In genomic region chr1:150089846-150090520, GRCh38 we compare ENCODE assay signal across 24 cellular contexts. TPM values are rescaled to one million over a fixed set of nuclear protein-coding genes. Genes with fewer than 3 reads are reported as not detected.
DNase-seq lines count a peak whose midpoint lies in the region; ATAC-seq and TF ChIP-seq lines count a peak whose summit lies in the region.
"Had no signal": no experiment of that assay in that cellular context is flagged by ENCODE, and none has a peak within 500 bp of the region (broad histone marks: within the 10 kb centered on the region; RNA-seq: fewer than 3 reads in every experiment).

No MANE protein-coding gene starts in this region.

- no peak for TF ChIP-seq CTCF in GM10248 (IDR thresholded peaks at IDR 0.05; ENCODE audit: control extremely low read depth, extremely low read depth, low read depth, missing control alignments)

- POLR2A ChIA-PET in GM10248 (lab: Yijun Ruan, JAX) = no interaction called here

- H3K27ac ChIP-seq in aorta (ENCODE audit: low read depth in 1 of 2, low read length in 2 of 2) = no peak overlapping the region
- H3K27ac ChIP-seq: colonic mucosa, hepatocyte, HL-60, prostate gland, testis had no signal

- DNase-seq in GM10248 (ENCODE audit: extremely low spot score) = peak; percentile 26
- DNase-seq in KBM-7 = peak; percentile 40
- peak; percentile 5 for DNase-seq in RPMI8226
- DNase-seq in naive B cell = peak; percentile 66
- no peak for DNase-seq in midbrain (lab: John Stamatoyannopoulos, UW)
- DNase-seq in aorta = no peak
- DNase-seq: activated CD4-positive, alpha-beta T cell treated with anti-CD3 and anti-CD28 coated beads, Interleukin-2, amount 10 ng/mL, durations not matched to agents 24 days and 14 days; activated naive CD4-positive, alpha-beta T cell; BE2C; colonic mucosa; DMS 273 treated with DMSO at 0.1 percent for 48 hours; mesendoderm; NCI-H2171; NCI-H69; Peyer's patch; stimulated activated CD4-positive, alpha-beta T cell treated with anti-CD3 and anti-CD28 coated beads, Interleukin-4, amount 100 ng/mL, for 24 hours; SW 1271; testis had no signal

- no peak overlapping the region for H3K4me3 ChIP-seq in aorta (ENCODE audit: low read length in 2 of 2)
- H3K4me3 ChIP-seq: colonic mucosa, hepatocyte, Peyer's patch, prostate gland, skin epidermis, testis had no signal

- peak overlapping the region; percentile 3 to 85 (median 34) for H3K4me3 Mint-ChIP-seq in naive B cell
- H3K4me3 Mint-ChIP-seq: activated CD4-positive, alpha-beta T cell treated with anti-CD3 and anti-CD28 coated beads, Interleukin-2, amount 10 ng/mL, durations not matched to agents 24 days and 14 days had no signal

- H3K27ac Mint-ChIP-seq in naive B cell = peak overlapping the region; percentile 3 to 94 (median 70)
- H3K27ac Mint-ChIP-seq: activated CD4-positive, alpha-beta T cell treated with anti-CD3 and anti-CD28 coated beads, Interleukin-2, amount 10 ng/mL, durations not matched to agents 24 days and 14 days had no signal

- no peaks in the 10 kb centered on the region for H3K9me3 ChIP-seq in aorta (ENCODE audit: control insufficient read depth, low read length)
- H3K9me3 ChIP-seq: BE2C, colonic mucosa, Peyer's patch, prostate gland, testis had no signal

- in situ Hi-C loops in KBM-7 (cut with MboI; ENCODE audit: low pct_unique_long_range_greater_than_20kb, low sequenced_read_pairs) = no loop called here

- peaks cover 15 to 31% (median 31%) of the 10 kb centered on the region in 3 donors for H3K4me1 Mint-ChIP-seq in naive B cell

- peaks cover 2 to 3% of the 10 kb centered on the region in 2 donors for H3K36me3 ChIP-seq in aorta (ENCODE audit: control insufficient read depth in 1 of 2, insufficient read depth in 2 of 2, low read length in 1 of 2)
- H3K36me3 ChIP-seq: colonic mucosa, prostate gland had no signal

- WGBS in aorta, 2 donors = 96 to 98% methylated on average over 3 of the region's 3 CpGs

- H3K4me1 ChIP-seq in aorta (ENCODE audit: control insufficient read depth in 1 of 2, insufficient read depth in 2 of 2, low read length in 2 of 2) = peaks cover 0 to 1% of the 10 kb centered on the region in 2 donors
- H3K4me1 ChIP-seq: BE2C, colonic mucosa, Peyer's patch, prostate gland, testis had no signal

- ATAC-seq in naive B cell (ENCODE audit: low read depth in 2 of 2) = peak; percentile 96
- ATAC-seq in HG02870 (IDR thresholded peaks at IDR 0.05; ENCODE audit: unreplicated experiment) = no peak
- no peak for ATAC-seq in GM19023 (IDR thresholded peaks at IDR 0.05; ENCODE audit: unreplicated experiment)
- ATAC-seq in aorta (ENCODE audit: low FRiP score) = no peak

- H3K9me3 Mint-ChIP-seq in naive B cell = no peaks in the 10 kb centered on the region
- H3K9me3 Mint-ChIP-seq: activated CD4-positive, alpha-beta T cell treated with anti-CD3 and anti-CD28 coated beads, Interleukin-2, amount 10 ng/mL, durations not matched to agents 24 days and 14 days had no signal

- H3K27me3 ChIP-seq in aorta (ENCODE audit: control insufficient read depth in 1 of 2, insufficient read depth in 2 of 2, low read length in 1 of 2) = no peaks in the 10 kb centered on the region
- H3K27me3 ChIP-seq: BE2C, colonic mucosa, hepatocyte, Peyer's patch, testis had no signal

- no peaks in the 10 kb centered on the region for H3K27me3 Mint-ChIP-seq in naive B cell
- H3K27me3 Mint-ChIP-seq: activated CD4-positive, alpha-beta T cell treated with anti-CD3 and anti-CD28 coated beads, Interleukin-2, amount 10 ng/mL, durations not matched to agents 24 days and 14 days had no signal

- CTCF ChIA-PET in GM10248 (lab: Yijun Ruan, JAX) = interaction anchor here (0.8 to 1.4 kb wide), 4 partner anchors 10 to 105 kb away, joined by 4 to 5 read pairs (median 4); no protein-coding TSS in a partner anchor

- H3K36me3 Mint-ChIP-seq in naive B cell = peaks cover 0 to 16% of the 10 kb centered on the region in 2 donors

- intact Hi-C loops in aorta (cut with DNase I) = loop anchor here in 1 of 2 donors (5.0 kb wide), 1 partner anchor 67 kb away; no protein-coding TSS in a partner anchor

RNA-seq across cellular contexts. Expression of gene VPS45, which starts 22.4 kb away (rescaled TPM):
- polyA plus RNA-seq in naive B cell (ENCODE audit: low read depth in 6 of 6) (10 to 100 TPM; 20.8 to 35.5 (median 26.9) TPM), aorta (10 to 100 TPM; 19.7 to 39.7 TPM)
- 10 to 100 TPM; 52.6 to 58.2 TPM for total RNA-seq in aorta

RNA-seq across cellular contexts. Expression of gene PLEKHO1, which starts 59.7 kb away (rescaled TPM):
- polyA plus RNA-seq in naive B cell (ENCODE audit: low read depth in 6 of 6) (10 to 100 TPM; 64.9 to 97.5 (median 84.0) TPM), aorta (100 to 1,000 TPM in 1 of 2 donors, 10 to 100 TPM in 1; 56.6 to 146 TPM)
- 100 to 1,000 TPM in 1 of 2 donors, 10 to 100 TPM in 1; 90.6 to 146 TPM for total RNA-seq in aorta

Comparison
In these comparisons a context has a peak if more than half of its experiments do, and no peak if none do; other contexts are left out.
1. DNase-seq: peak in GM10248 (single experiment), KBM-7 (single experiment), RPMI8226 (single experiment) and naive B cell (single experiment); none in midbrain (single experiment) and aorta (0 of 2).
2. ATAC-seq: peak in naive B cell (2 of 2); none in HG02870 (single experiment), GM19023 (single experiment) and aorta (single experiment).